In the genomic region with DNA sequence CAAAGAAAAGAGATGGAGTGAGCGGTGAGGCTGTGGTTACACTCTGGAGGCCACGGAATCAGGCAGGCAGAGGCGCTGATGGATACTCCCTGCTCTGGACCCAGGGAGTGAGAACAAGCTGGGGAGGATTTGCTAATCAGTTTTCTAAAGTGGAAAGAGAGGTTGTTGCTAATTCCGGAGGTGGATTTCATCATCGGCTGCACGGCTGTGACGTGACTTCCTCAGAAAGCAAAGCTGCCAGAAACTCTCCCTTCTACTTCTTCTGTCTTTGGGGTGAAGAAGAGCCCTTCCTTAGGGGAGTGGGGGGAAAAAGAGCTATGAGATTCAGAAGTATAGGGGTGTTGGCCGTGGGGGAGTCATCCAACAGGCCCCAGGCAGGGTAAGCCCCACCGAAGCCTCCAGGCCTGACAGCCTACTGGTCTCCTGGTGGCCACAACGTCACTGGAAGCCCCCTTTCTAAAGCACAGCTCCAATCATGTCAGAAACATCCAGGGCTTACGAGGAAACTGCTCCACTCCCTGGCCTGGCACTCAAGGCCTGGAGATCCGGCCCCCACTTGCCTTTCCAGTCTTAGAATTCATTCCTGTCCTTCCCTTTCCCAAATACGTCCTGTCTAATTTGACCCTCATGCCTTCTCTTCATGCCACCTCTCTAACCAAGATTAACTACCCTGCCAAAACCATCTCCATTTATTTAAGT, we compare ENCODE assay signal across 8 cellular contexts.
DNase-seq lines count a peak whose midpoint lies in the region; ATAC-seq and TF ChIP-seq lines count a peak whose summit lies in the region.

No MANE protein-coding gene starts in this region.

- no peak for ATAC-seq in stimulated activated naive CD8-positive, alpha-beta T cell treated with anti-CD3 and anti-CD28 coated beads, Interleukin-15, Interleukin-2, amounts not matched to agents 100 U/mL and 50 U/mL, for 24 hours
- ATAC-seq in aorta (ENCODE audit: low FRiP score) = peak; percentile 71

- H3K4me1 ChIP-seq in aorta (ENCODE audit: control insufficient read depth in 1 of 2, insufficient read depth in 2 of 2, low read length in 2 of 2) = peaks cover 0 to 3% of the 10 kb centered on the region in 2 donors

- H3K36me3 ChIP-seq in aorta (ENCODE audit: control insufficient read depth in 1 of 2, insufficient read depth in 2 of 2, low read length in 1 of 2) = no peaks in the 10 kb centered on the region

- intact Hi-C loops in aorta (cut with DNase I) = no loop called here

- TF ChIP-seq CTCF in mesothelial cell of epicardium (IDR thresholded peaks at IDR 0.05; ENCODE audit: unreplicated experiment) = no peak

- H3K4me3 Mint-ChIP-seq in stimulated activated naive CD8-positive, alpha-beta T cell treated with anti-CD3 and anti-CD28 coated beads, Interleukin-15, Interleukin-2, amounts not matched to agents 100 ng/mL and 50 ng/mL, for 24 hours = no peak overlapping the region
- H3K4me3 Mint-ChIP-seq in mesothelial cell of epicardium = no peak overlapping the region

- peaks cover 12% of the 10 kb centered on the region for H3K9me3 Mint-ChIP-seq in stimulated activated naive CD8-positive, alpha-beta T cell treated with anti-CD3 and anti-CD28 coated beads, Interleukin-15, Interleukin-2, amounts not matched to agents 100 ng/mL and 50 ng/mL, for 24 hours
- H3K9me3 Mint-ChIP-seq in mesothelial cell of epicardium = peaks cover 26% of the 10 kb centered on the region

- no peak for DNase-seq in stimulated activated naive CD8-positive, alpha-beta T cell treated with anti-CD3 and anti-CD28 coated beads, Interleukin-15, Interleukin-2, amounts not matched to agents 100 U/mL and 50 U/mL, for 24 hours
- DNase-seq in mesothelial cell of epicardium (ENCODE audit: low spot score in 2 of 2, unreplicated experiment in 2 of 2) = no peak
- peak; percentile 83 for DNase-seq in aorta
- no peak for DNase-seq in stimulated activated CD4-positive, alpha-beta T cell treated with anti-CD3 and anti-CD28 coated beads, Interleukin-12 subunit alpha, Interleukin-12 subunit beta, amount 100 ng/mL, for 4 hours
- no peak for DNase-seq in stimulated activated CD4-positive, alpha-beta T cell treated with anti-CD3 and anti-CD28 coated beads, Interleukin-2, amount 100 ng/mL, for 24 hours
- DNase-seq in HuH-7 (ENCODE audit: low spot score) = no peak

- H3K27ac ChIP-seq in cingulate gyrus (ENCODE audit: low read depth, low read length) = peak overlapping the region; percentile 34
- H3K27ac ChIP-seq in aorta (ENCODE audit: low read depth in 1 of 2, low read length in 2 of 2) = peak overlapping the region; percentile 44 to 50

- WGBS in aorta, 2 donors = 48 to 50% methylated on average over 13 of the region's 13 CpGs

- no peaks in the 10 kb centered on the region for H3K9me3 ChIP-seq in aorta (ENCODE audit: control insufficient read depth, low read length)

- peak overlapping the region; percentile 24 for H3K27ac Mint-ChIP-seq in stimulated activated naive CD8-positive, alpha-beta T cell treated with anti-CD3 and anti-CD28 coated beads, Interleukin-15, Interleukin-2, amounts not matched to agents 100 ng/mL and 50 ng/mL, for 24 hours
- peak overlapping the region; percentile 17 for H3K27ac Mint-ChIP-seq in mesothelial cell of epicardium

- H3K27me3 ChIP-seq in aorta (ENCODE audit: control insufficient read depth in 1 of 2, insufficient read depth in 2 of 2, low read length in 1 of 2) = no peaks in the 10 kb centered on the region

- no peaks in the 10 kb centered on the region for H3K27me3 Mint-ChIP-seq in stimulated activated naive CD8-positive, alpha-beta T cell treated with anti-CD3 and anti-CD28 coated beads, Interleukin-15, Interleukin-2, amounts not matched to agents 100 ng/mL and 50 ng/mL, for 24 hours
- H3K27me3 Mint-ChIP-seq in mesothelial cell of epicardium (ENCODE audit: low read depth) = no peaks in the 10 kb centered on the region

- H3K4me3 ChIP-seq in aorta (ENCODE audit: low read length in 2 of 2) = no peak overlapping the region

- peaks cover 4% of the 10 kb centered on the region for H3K36me3 Mint-ChIP-seq in stimulated activated naive CD8-positive, alpha-beta T cell treated with anti-CD3 and anti-CD28 coated beads, Interleukin-15, Interleukin-2, amounts not matched to agents 100 ng/mL and 50 ng/mL, for 24 hours (ENCODE audit: low read depth)
- peaks cover 22% of the 10 kb centered on the region for H3K36me3 Mint-ChIP-seq in mesothelial cell of epicardium

- H3K4me1 Mint-ChIP-seq in stimulated activated naive CD8-positive, alpha-beta T cell treated with anti-CD3 and anti-CD28 coated beads, Interleukin-15, Interleukin-2, amounts not matched to agents 100 ng/mL and 50 ng/mL, for 24 hours (ENCODE audit: low read depth) = peaks cover 20% of the 10 kb centered on the region
- H3K4me1 Mint-ChIP-seq in mesothelial cell of epicardium = peaks cover 2% of the 10 kb centered on the region

Comparison
In these comparisons a context has a peak if more than half of its experiments do, and no peak if none do; other contexts are left out.
1. DNase-seq: peak in aorta (2 of 2); none in stimulated activated naive CD8-positive, alpha-beta T cell treated with anti-CD3 and anti-CD28 coated beads, Interleukin-15, Interleukin-2, amounts not matched to agents 100 U/mL and 50 U/mL, for 24 hours (single experiment), mesothelial cell of epicardium (0 of 2), stimulated activated CD4-positive, alpha-beta T cell treated with anti-CD3 and anti-CD28 coated beads, Interleukin-12 subunit alpha, Interleukin-12 subunit beta, amount 100 ng/mL, for 4 hours (single experiment), stimulated activated CD4-positive, alpha-beta T cell treated with anti-CD3 and anti-CD28 coated beads, Interleukin-2, amount 100 ng/mL, for 24 hours (0 of 2) and HuH-7 (single experiment).